23 cellular contexts compared by ENCODE assay signal in the genomic region with DNA sequence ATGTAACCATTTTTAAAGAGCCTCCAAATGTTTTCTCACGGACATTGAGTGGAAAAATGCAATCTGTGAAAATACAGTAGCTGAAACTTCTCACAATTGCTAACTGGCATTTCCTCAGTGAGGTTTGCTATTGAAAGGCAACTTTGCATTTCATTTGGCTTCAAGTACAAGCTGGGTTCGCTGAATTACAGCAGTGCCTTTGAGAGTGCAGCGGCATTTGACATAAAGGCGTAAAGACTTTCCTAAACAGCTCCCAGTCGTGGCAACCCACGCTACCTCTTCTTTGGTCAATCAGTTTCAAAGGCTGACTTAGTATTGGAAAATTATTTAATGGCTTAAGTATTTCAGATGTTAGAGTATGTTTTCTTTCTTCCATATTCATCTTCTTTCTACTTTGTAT. TPM values are rescaled to one million over a fixed set of nuclear protein-coding genes. Genes with fewer than 3 reads are reported as not detected.
A peak's percentile ranks its signal among the peaks of the same experiment; 100 is the strongest.
DNase-seq lines count a peak whose midpoint lies in the region; ATAC-seq, FAIRE-seq and TF ChIP-seq lines count a peak whose summit lies in the region.
"Had no signal": no experiment of that assay in that cellular context is flagged by ENCODE, and none has a peak within 500 bp of the region (broad histone marks: within the 10 kb centered on the region; RNA-seq: fewer than 3 reads in every experiment).

No MANE protein-coding gene starts in this region.

- H4K20me1 ChIP-seq in HepG2 (ENCODE audit: insufficient read depth, low read length), result no peaks in the 10 kb centered on the region

- no TSS peak for BruUV-seq in HepG2 (replicated peaks; lab: Mats Ljungman, UMichigan)

- no peaks in the 10 kb centered on the region for H3K36me3 ChIP-seq in skeletal muscle satellite cell (ENCODE audit: insufficient read depth, low read length)
- H3K36me3 ChIP-seq in HepG2 (replicated peaks in 1 of 2; ENCODE audit: control insufficient read depth in 1 of 2, insufficient read depth in 2 of 2, low read length in 2 of 2), result no peaks in the 10 kb centered on the region
- H3K36me3 ChIP-seq: left ventricle myocardium inferior, tibial artery, WERI-Rb-1 had no signal

- WGBS in HepG2 (ENCODE audit: low lambda C conversion rate), result 52% methylated on average over 4 of the region's 6 CpGs

- CTCF ChIA-PET in HepG2 (lab: Yijun Ruan, JAX; ENCODE audit: low intra/inter-chr PET ratio, low total read pairs), result no interaction called here

- no peak for TF ChIP-seq EP300 in HepG2 (IDR thresholded peaks at IDR 0.05; ENCODE audit: low read depth in 2 of 2, low read length in 2 of 2)
- TF ChIP-seq EP300 in HepG2 (CRISPR knock-in tag; IDR thresholded peaks at IDR 0.05; ENCODE audit: borderline replicate concordance), result no peak

- no peak overlapping the region for H3K9ac ChIP-seq in skeletal muscle satellite cell (ENCODE audit: low read depth, low read length)
- no peak overlapping the region for H3K9ac ChIP-seq in HepG2 (ENCODE audit: insufficient read depth, low read depth, low read length)

- H3K4me3 ChIP-seq in coronary artery (peak overlapping the region; percentile 39), skeletal muscle satellite cell (ENCODE audit: low read length) (no peak overlapping the region), HepG2 (replicated peaks in 1 of 3; ENCODE audit: insufficient read depth in 1 of 3, low read depth in 2 of 3, low read length in 3 of 3) (no peak overlapping the region)
- H3K4me3 ChIP-seq: GM12878, left ventricle myocardium inferior, mucosa of descending colon, tibial artery had no signal

- in situ Hi-C loops in HepG2 (cut with HindIII; ENCODE audit: extremely low pct_ligation_motif_present, low pct_unique_long_range_greater_than_20kb), result no loop called here

- H3K79me2 ChIP-seq in HepG2 (ENCODE audit: insufficient read depth, low read length), result no peaks in the 10 kb centered on the region

- peak; percentile 8 for DNase-seq in NCI-H2227 (lab: John Stamatoyannopoulos, UW; ENCODE audit: unreplicated experiment)
- no peak for DNase-seq in coronary artery (ENCODE audit: low spot score)
- DNase-seq in iPS-NIHi11 (ENCODE audit: low spot score), result peak; percentile 25
- no peak for DNase-seq in HepG2 (ENCODE audit: low spot score)
- no peak for DNase-seq in NCI-H2029 treated with DMSO at 0.1 percent for 48 hours (lab: John Stamatoyannopoulos, UW)
- no peak for DNase-seq in left ventricle myocardium superior
- DNase-seq in DMS114 treated with DMSO at 0.1 percent for 48 hours (lab: John Stamatoyannopoulos, UW; ENCODE audit: unreplicated experiment), result no peak
- DNase-seq: activated CD8-positive, alpha-beta memory T cell treated with anti-CD3 and anti-CD28 coated beads, Interleukin-2, amount 50 U/mL, for 48 hours; CD8-positive, alpha-beta T cell; DMS79 treated with DMSO at 0.1 percent for 48 hours; Kasumi-1; left ventricle myocardium inferior; mucosa of descending colon; NCI-H1048; NCI-H187 treated with DMSO at 0.1 percent for 48 hours; nephron progenitor cell; stimulated activated CD4-positive, alpha-beta T cell treated with anti-CD3 and anti-CD28 coated beads, Interleukin-4, amount 100 ng/mL, for 24 hours; stimulated activated naive CD8-positive, alpha-beta T cell treated with anti-CD3 and anti-CD28 coated beads, Interleukin-15, Interleukin-2, amounts not matched to agents 100 U/mL and 50 U/mL, for 24 hours; tibial artery; WERI-Rb-1 had no signal

- H3K4me2 ChIP-seq in skeletal muscle satellite cell (ENCODE audit: low read length) (peak overlapping the region; percentile 53), HepG2 (ENCODE audit: low read depth, low read length) (no peak overlapping the region)

- H3K4me1 ChIP-seq in skeletal muscle satellite cell (ENCODE audit: control insufficient read depth, insufficient read depth, low read length) (peaks cover 22% of the 10 kb centered on the region), HepG2 (ENCODE audit: insufficient read depth, low read length) (no peaks in the 10 kb centered on the region)

- H3K9me3 ChIP-seq in skeletal muscle satellite cell (replicated peaks; ENCODE audit: low read length) (no peaks in the 10 kb centered on the region), HepG2 (ENCODE audit: low read length) (no peaks in the 10 kb centered on the region)
- H3K9me3 ChIP-seq: left ventricle myocardium inferior, mucosa of descending colon, tibial artery had no signal

- TF ChIP-seq POLR2A in HepG2 (IDR thresholded peaks at IDR 0.05; ENCODE audit: insufficient read depth in 1 of 2, low read depth in 2 of 2, low read length in 2 of 2), result no peak

- no peaks in the 10 kb centered on the region for H3K27me3 ChIP-seq in skeletal muscle satellite cell (ENCODE audit: control insufficient read depth, insufficient read depth, low read length)
- peaks cover 0 to 21% of the 10 kb centered on the region in 2 experiments; a peak in 3 of 5 replicates for H3K27me3 ChIP-seq in HepG2 (ENCODE audit: control insufficient read depth in 1 of 2, insufficient read depth in 2 of 2, low read length in 2 of 2)
- H3K27me3 ChIP-seq: tibial artery had no signal

- POLR2A ChIA-PET in HepG2 (lab: Yijun Ruan, JAX), result no interaction called here

- H3K27ac ChIP-seq in coronary artery, result no peak overlapping the region
- no peak overlapping the region for H3K27ac ChIP-seq in HepG2 (ENCODE audit: extremely low read length, insufficient read depth, low read length)
- H3K27ac ChIP-seq: left ventricle myocardium inferior, tibial artery, WERI-Rb-1 had no signal

- no peak overlapping the region for H2AFZ ChIP-seq in HepG2 (ENCODE audit: low read length)

- intact Hi-C loops in HepG2 (cut with micrococcal nuclease; ENCODE audit: unreplicated experiment) (no loop called here), left ventricle myocardium superior (cut with micrococcal nuclease) (no loop called here)

- no peak for TF ChIP-seq RAD21 in HepG2 (CRISPR knock-in tag; IDR thresholded peaks at IDR 0.05)

- TF ChIP-seq CTCF in coronary artery (IDR thresholded peaks at IDR 0.05) (no peak), HepG2 (CRISPR knock-in tag; IDR thresholded peaks at IDR 0.05) (no peak)

- no peak for FAIRE-seq in HepG2 (lab: Jason Lieb, UNC)
- FAIRE-seq: colon, GM12878 had no signal

- ATAC-seq in HepG2, result no peak
- no peak for ATAC-seq in left ventricle myocardium superior
- ATAC-seq: CD8-positive, alpha-beta T cell; GM12878; mucosa of descending colon; stimulated activated naive CD8-positive, alpha-beta T cell treated with anti-CD3 and anti-CD28 coated beads, Interleukin-15, Interleukin-2, amounts not matched to agents 100 U/mL and 50 U/mL, for 24 hours had no signal

TF ChIP-seq in HepG2, 621 proteins besides CTCF, POLR2A, EP300 and RAD21 (continues in another document):
- no peak for TF ChIP-seq IRX3 (CRISPR knock-in tag; IDR thresholded peaks at IDR 0.05; ENCODE audit: borderline replicate concordance, low read depth)
- no peak for TF ChIP-seq MEIS2 (CRISPR knock-in tag; IDR thresholded peaks at IDR 0.05)
- TF ChIP-seq, protein P1, sequence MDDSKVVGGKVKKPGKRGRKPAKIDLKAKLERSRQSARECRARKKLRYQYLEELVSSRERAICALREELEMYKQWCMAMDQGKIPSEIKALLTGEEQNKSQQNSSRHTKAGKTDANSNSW (CRISPR knock-in tag; IDR thresholded peaks at IDR 0.05; ENCODE audit: borderline replicate concordance), result no peak
- no peak for TF ChIP-seq ZNF468 (CRISPR knock-in tag; IDR thresholded peaks at IDR 0.05)
- TF ChIP-seq ZNF136 (CRISPR knock-in tag; IDR thresholded peaks at IDR 0.05; ENCODE audit: low read depth), result no peak
- TF ChIP-seq HDAC2 (CRISPR knock-in tag; IDR thresholded peaks at IDR 0.05), result no peak
- TF ChIP-seq, protein P2, sequence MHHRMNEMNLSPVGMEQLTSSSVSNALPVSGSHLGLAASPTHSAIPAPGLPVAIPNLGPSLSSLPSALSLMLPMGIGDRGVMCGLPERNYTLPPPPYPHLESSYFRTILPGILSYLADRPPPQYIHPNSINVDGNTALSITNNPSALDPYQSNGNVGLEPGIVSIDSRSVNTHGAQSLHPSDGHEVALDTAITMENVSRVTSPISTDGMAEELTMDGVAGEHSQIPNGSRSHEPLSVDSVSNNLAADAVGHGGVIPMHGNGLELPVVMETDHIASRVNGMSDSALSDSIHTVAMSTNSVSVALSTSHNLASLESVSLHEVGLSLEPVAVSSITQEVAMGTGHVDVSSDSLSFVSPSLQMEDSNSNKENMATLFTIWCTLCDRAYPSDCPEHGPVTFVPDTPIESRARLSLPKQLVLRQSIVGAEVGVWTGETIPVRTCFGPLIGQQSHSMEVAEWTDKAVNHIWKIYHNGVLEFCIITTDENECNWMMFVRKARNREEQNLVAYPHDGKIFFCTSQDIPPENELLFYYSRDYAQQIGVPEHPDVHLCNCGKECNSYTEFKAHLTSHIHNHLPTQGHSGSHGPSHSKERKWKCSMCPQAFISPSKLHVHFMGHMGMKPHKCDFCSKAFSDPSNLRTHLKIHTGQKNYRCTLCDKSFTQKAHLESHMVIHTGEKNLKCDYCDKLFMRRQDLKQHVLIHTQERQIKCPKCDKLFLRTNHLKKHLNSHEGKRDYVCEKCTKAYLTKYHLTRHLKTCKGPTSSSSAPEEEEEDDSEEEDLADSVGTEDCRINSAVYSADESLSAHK (CRISPR knock-in tag; IDR thresholded peaks at IDR 0.05; ENCODE audit: borderline replicate concordance), result no peak

RNA-seq across cellular contexts. Expression of a gene that starts 39.3 kb away (rescaled TPM):
- total RNA-seq in skeletal muscle satellite cell (2012; rRNA removed), result 3.0 and 6.6 TPM in 2 replicates
- total RNA-seq in HepG2 (2016; rRNA removed; fragmentation: Illumina TruSeq; extraction: Trizol), result 3.1 TPM in 2 replicates
- total RNA-seq in HepG2 (2016; cell fraction: cytosol; rRNA removed; fragmentation: Illumina TruSeq; extraction: Trizol; ENCODE audit: low read depth), result 0.44 and 0.51 TPM in 2 replicates
- 2.8 and 3.3 TPM in 2 replicates for total RNA-seq in HepG2 (2016; cell fraction: insoluble cytoplasmic fraction; rRNA removed; fragmentation: Illumina TruSeq; extraction: Trizol)
- total RNA-seq in HepG2 (2016; cell fraction: membrane; rRNA removed; fragmentation: Illumina TruSeq; extraction: Trizol), result 2.2 and 2.5 TPM in 2 replicates
- 2.1 and 2.7 TPM in 2 replicates for total RNA-seq in HepG2 (2016; cell fraction: nucleus; rRNA removed; fragmentation: Illumina TruSeq; extraction: Trizol)
- polyA plus RNA-seq in HepG2 (2011; rRNA removed), result 4.3 and 4.4 TPM in 2 replicates
- polyA plus RNA-seq in HepG2 (2011; cell fraction: cytosol; rRNA removed), result 2.7 TPM in 2 replicates
- 8.0 and 9.0 TPM in 2 replicates for polyA plus RNA-seq in HepG2 (2011; cell fraction: nucleus; rRNA removed)
- polyA plus RNA-seq in HepG2 (2012), result 3.9 and 4.1 TPM in 2 replicates
- polyA plus RNA-seq in HepG2 (2016; cell fraction: cytosol; fragmentation: Illumina TruSeq; extraction: Trizol; ENCODE audit: low read depth), result 0.16 and 0.23 TPM in 2 replicates
- polyA plus RNA-seq in HepG2 (2016; cell fraction: insoluble cytoplasmic fraction; fragmentation: Illumina TruSeq; extraction: Trizol; ENCODE audit: low read depth), result 2.4 and 3.0 TPM in 2 replicates
- polyA plus RNA-seq in HepG2 (2016; cell fraction: membrane; fragmentation: Illumina TruSeq; extraction: Trizol; ENCODE audit: low read depth), result 1.1 and 1.4 TPM in 2 replicates
- 6.3 and 6.5 TPM in 2 replicates for polyA plus RNA-seq in HepG2 (2016; cell fraction: nucleus; fragmentation: Illumina TruSeq; extraction: Trizol; ENCODE audit: insufficient read depth, low read depth)
- 2.7 and 7.5 TPM in 2 replicates for polyA minus RNA-seq in HepG2 (2011; rRNA and poly(A)+ RNA removed; ENCODE audit: low replicate concordance)
- polyA minus RNA-seq in HepG2 (2011; cell fraction: cytosol; rRNA and poly(A)+ RNA removed), result 3.6 and 4.1 TPM in 2 replicates
- 4.1 and 4.2 TPM in 2 replicates for polyA minus RNA-seq in HepG2 (2011; cell fraction: nucleus; rRNA and poly(A)+ RNA removed)
- total RNA-seq in left ventricle myocardium superior, result 35.4 TPM

Comparison
In these comparisons a context has a peak if more than half of its experiments do, and no peak if none do; other contexts are left out.
1. DNase-seq: peak in NCI-H2227 (single experiment) and iPS-NIHi11 (single experiment); none in coronary artery (single experiment), HepG2 (single experiment), NCI-H2029 treated with DMSO at 0.1 percent for 48 hours (single experiment), left ventricle myocardium superior (single experiment) and DMS114 treated with DMSO at 0.1 percent for 48 hours (single experiment).